17 cellular contexts compared by ENCODE assay signal in the genomic region with DNA sequence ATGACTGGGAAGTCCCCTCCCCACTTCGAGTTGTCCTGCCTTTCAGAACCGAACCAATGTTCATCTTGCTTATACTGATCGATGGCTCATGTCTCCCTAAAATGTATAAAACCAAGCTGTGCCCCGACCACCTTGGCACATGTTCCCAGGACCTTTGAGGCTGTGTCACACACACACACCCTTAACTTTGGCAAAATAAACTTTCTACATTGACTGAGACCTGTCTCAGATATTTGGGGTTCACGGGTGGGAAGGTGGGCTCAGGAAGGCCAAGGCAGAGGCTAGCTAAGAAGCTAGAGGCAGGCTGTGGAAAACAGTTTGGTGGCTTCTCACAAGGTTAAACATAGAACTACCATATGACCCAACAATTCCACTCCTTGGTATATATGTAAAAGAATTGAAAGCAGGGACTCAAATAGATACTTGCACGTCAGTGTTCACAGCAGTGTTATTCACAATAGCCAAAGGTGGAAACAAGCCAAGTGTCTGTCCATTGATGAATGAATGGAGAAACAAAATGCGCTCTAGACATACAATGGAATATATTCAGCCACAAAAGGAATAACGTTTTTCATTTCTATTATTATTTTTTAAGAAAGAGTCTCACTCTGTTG. TPM values are rescaled to one million over a fixed set of nuclear protein-coding genes. Genes with fewer than 3 reads are reported as not detected.
DNase-seq lines count a peak whose midpoint lies in the region; ATAC-seq and TF ChIP-seq lines count a peak whose summit lies in the region.
"Had no signal": no experiment of that assay in that cellular context is flagged by ENCODE, and none has a peak within 500 bp of the region (broad histone marks: within the 10 kb centered on the region; RNA-seq: fewer than 3 reads in every experiment).

No MANE protein-coding gene starts in this region.

- no TSS peak for BruUV-seq in Caco-2 (replicated peaks; lab: Mats Ljungman, UMichigan)

- H3K27me3 Mint-ChIP-seq in activated CD4-positive, alpha-beta T cell treated with anti-CD3 and anti-CD28 coated beads, Interleukin-2, amount 10 ng/mL, durations not matched to agents 24 days and 14 days, result peaks cover 10% of the 10 kb centered on the region
- peaks cover 14% of the 10 kb centered on the region for H3K27me3 Mint-ChIP-seq in Caco-2 (ENCODE audit: insufficient read depth, unreplicated experiment)

- no peak overlapping the region for H3K4me3 Mint-ChIP-seq in activated CD4-positive, alpha-beta T cell treated with anti-CD3 and anti-CD28 coated beads, Interleukin-2, amount 10 ng/mL, durations not matched to agents 24 days and 14 days
- H3K4me3 Mint-ChIP-seq in Caco-2 (ENCODE audit: unreplicated experiment), result no peak overlapping the region
- H3K4me3 Mint-ChIP-seq: memory B cell had no signal

- peak overlapping the region; percentile 85 for H3K27ac Mint-ChIP-seq in activated CD4-positive, alpha-beta T cell treated with anti-CD3 and anti-CD28 coated beads, Interleukin-2, amount 10 ng/mL, durations not matched to agents 24 days and 14 days
- H3K27ac Mint-ChIP-seq in Caco-2 (ENCODE audit: unreplicated experiment), result no peak overlapping the region
- H3K27ac Mint-ChIP-seq: memory B cell had no signal

- H3K4me1 ChIP-seq in Caco-2, result no peaks in the 10 kb centered on the region; the same call in 1 of the 2 replicates
- H3K4me1 ChIP-seq: body of pancreas had no signal

- no peak overlapping the region for H3K4me3 ChIP-seq in Caco-2 (ENCODE audit: low read depth, low read length)
- H3K4me3 ChIP-seq: body of pancreas, upper lobe of left lung had no signal

- H3K4me1 Mint-ChIP-seq in activated CD4-positive, alpha-beta T cell treated with anti-CD3 and anti-CD28 coated beads, Interleukin-2, amount 10 ng/mL, durations not matched to agents 24 days and 14 days, result peaks cover 29% of the 10 kb centered on the region
- peaks cover 6% of the 10 kb centered on the region for H3K4me1 Mint-ChIP-seq in Caco-2 (ENCODE audit: low read depth, unreplicated experiment)
- H3K4me1 Mint-ChIP-seq: memory B cell had no signal

- no peaks in the 10 kb centered on the region for H3K9me3 ChIP-seq in Caco-2
- H3K9me3 ChIP-seq: body of pancreas, upper lobe of left lung had no signal

- CTCF ChIA-PET in Caco-2 (lab: Charles Lee), result no interaction called here

- H3K27me3 ChIP-seq in Caco-2 (replicated peaks; ENCODE audit: control insufficient read depth, insufficient read depth, low read length), result no peaks in the 10 kb centered on the region
- H3K27me3 ChIP-seq: body of pancreas, upper lobe of left lung had no signal

- ATAC-seq in GM21367 (IDR thresholded peaks at IDR 0.05; ENCODE audit: unreplicated experiment) (peak; percentile 61), HG03378 (IDR thresholded peaks at IDR 0.05; ENCODE audit: unreplicated experiment) (peak; percentile 57), HG03354 (IDR thresholded peaks at IDR 0.05; ENCODE audit: poor library complexity, severe bottlenecking, unreplicated experiment) (no peak)
- ATAC-seq: body of pancreas, HCT116 had no signal

- no peaks in the 10 kb centered on the region for H3K36me3 ChIP-seq in Caco-2 (ENCODE audit: control insufficient read depth, insufficient read depth, low read length)
- H3K36me3 ChIP-seq: upper lobe of left lung had no signal

- intact Hi-C loops in activated CD4-positive, alpha-beta T cell treated with anti-CD3 and anti-CD28 coated beads, Interleukin-2, amount 10 ng/mL, durations not matched to agents 24 days and 14 days (cut with micrococcal nuclease), result loop anchor here (1.0 kb wide), 1 partner anchor 8 kb away; no protein-coding TSS in a partner anchor
- intact Hi-C loops in Caco-2 (cut with micrococcal nuclease; ENCODE audit: unreplicated experiment), result no loop called here

- H3K36me3 Mint-ChIP-seq in activated CD4-positive, alpha-beta T cell treated with anti-CD3 and anti-CD28 coated beads, Interleukin-2, amount 10 ng/mL, durations not matched to agents 24 days and 14 days (ENCODE audit: low read depth), result no peaks in the 10 kb centered on the region
- H3K36me3 Mint-ChIP-seq in Caco-2 (ENCODE audit: insufficient read depth, unreplicated experiment), result no peaks in the 10 kb centered on the region
- H3K36me3 Mint-ChIP-seq: memory B cell had no signal

- POLR2A ChIA-PET in Caco-2 (lab: Charles Lee), result no interaction called here

- no peak for DNase-seq in activated CD4-positive, alpha-beta T cell treated with anti-CD3 and anti-CD28 coated beads, Interleukin-2, amount 10 ng/mL, durations not matched to agents 24 days and 14 days
- no peak for DNase-seq in activated CD4-positive, alpha-beta T cell treated with anti-CD3 and anti-CD28 coated beads, Interleukin-2, amount 50 U/mL, for 48 hours
- DNase-seq in midbrain (lab: John Stamatoyannopoulos, UW) (peak; percentile 67), SHP77 (lab: John Stamatoyannopoulos, UW) (no peak), Caco-2 (no peak)
- DNase-seq: body of pancreas, NCI-H2029, NCI-H748 treated with DMSO at 0.1 percent for 48 hours, SIG-M5 had no signal

- no peak for TF ChIP-seq CTCF in Caco-2 (IDR thresholded peaks at IDR 0.05; ENCODE audit: insufficient read depth in 1 of 2, low read depth in 1 of 2, low read length in 1 of 2, severe bottlenecking in 1 of 2, unreplicated experiment in 1 of 2)

- no peaks in the 10 kb centered on the region for H3K9me3 Mint-ChIP-seq in activated CD4-positive, alpha-beta T cell treated with anti-CD3 and anti-CD28 coated beads, Interleukin-2, amount 10 ng/mL, durations not matched to agents 24 days and 14 days
- H3K9me3 Mint-ChIP-seq in Caco-2 (ENCODE audit: unreplicated experiment), result no peaks in the 10 kb centered on the region
- H3K9me3 Mint-ChIP-seq: memory B cell had no signal

RNA-seq across cellular contexts. Expression of gene PRF1, which starts 15.4 kb away (rescaled TPM):
- 76.5 and 79.9 TPM in 2 replicates for total RNA-seq in activated CD4-positive, alpha-beta T cell treated with anti-CD3 and anti-CD28 coated beads, Interleukin-2, amount 10 ng/mL, durations not matched to agents 24 days and 14 days
- 0.34 TPM in 1 of 2 replicates, not detected in the other for total RNA-seq in Caco-2 (2022)
- total RNA-seq: LHCN-M2, osteoblast had no signal

Comparison
In these comparisons a context has a peak if more than half of its experiments do, and no peak if none do; other contexts are left out.
1. RNA of gene PRF1, which starts 15.4 kb away (total RNA-seq): 76.5 to 79.9 TPM in activated CD4-positive, alpha-beta T cell treated with anti-CD3 and anti-CD28 coated beads, Interleukin-2, amount 10 ng/mL, durations not matched to agents 24 days and 14 days; 0.34 TPM in Caco-2; every median in the first group is over 10 times any median in the second.